Comparison of ENCODE assay signal across 27 cellular contexts in the genomic region with DNA sequence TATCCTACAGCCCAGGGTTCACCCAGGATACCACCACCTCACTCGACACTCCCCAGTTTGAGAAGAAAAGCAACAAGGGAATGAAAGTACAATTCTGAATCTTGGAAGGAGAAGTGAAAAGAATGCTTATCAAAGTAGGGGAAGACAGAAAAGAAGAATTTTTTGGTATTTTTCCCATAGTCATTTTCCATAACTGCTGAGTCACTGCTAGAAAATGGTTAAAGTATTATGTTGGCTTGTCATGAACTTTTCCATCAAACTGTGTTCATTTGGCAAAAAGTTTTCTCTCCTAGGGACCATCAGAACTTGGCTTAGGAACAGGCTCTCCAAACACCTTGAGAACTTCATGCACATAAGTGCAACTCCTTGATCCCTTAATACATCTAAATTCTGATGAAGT.
"Had no signal": no experiment of that assay in that cellular context is flagged by ENCODE, and none has a peak within 500 bp of the region (broad histone marks: within the 10 kb centered on the region; RNA-seq: fewer than 3 reads in every experiment).

No MANE protein-coding gene starts in this region.

- H3K4me1 ChIP-seq: colonic mucosa, gastroesophageal sphincter, pancreas, psoas muscle, vagina had no signal

- H3K27me3 ChIP-seq: colonic mucosa, dorsolateral prefrontal cortex, esophagus squamous epithelium, gastroesophageal sphincter, pancreas, right atrium auricular region, stomach, suprapubic skin, tibial nerve, vagina had no signal

- H3K36me3 ChIP-seq: colonic mucosa, esophagus squamous epithelium, gastroesophageal sphincter, pancreas, right atrium auricular region, stomach, suprapubic skin, tibial nerve, vagina had no signal

- H3K9me3 ChIP-seq: colonic mucosa, esophagus squamous epithelium, gastroesophageal sphincter, pancreas, psoas muscle, right atrium auricular region, stomach, suprapubic skin, tibial nerve, vagina had no signal

- DNase-seq: activated CD4-positive, alpha-beta T cell treated with anti-CD3 and anti-CD28 coated beads for 36 hours; activated CD4-positive, alpha-beta T cell treated with anti-CD3 and anti-CD28 coated beads, Interleukin-2, amount 50 U/mL, for 4 hours; activated CD8-positive, alpha-beta memory T cell treated with anti-CD3 and anti-CD28 coated beads for 24 hours; activated CD8-positive, alpha-beta memory T cell treated with anti-CD3 and anti-CD28 coated beads, Interleukin-2, amount 50 U/mL, for 4 hours; activated naive CD4-positive, alpha-beta T cell treated with Interleukin-2 at 50 U/mL for 16 hours; activated naive CD8-positive, alpha-beta T cell treated with anti-CD3 and anti-CD28 coated beads for 36 hours; activated T-cell treated with anti-CD3 and anti-CD28 coated beads, Interleukin-2, amount 50 U/mL, for 4 hours; amniotic stem cell; colonic mucosa; dorsolateral prefrontal cortex; esophagus squamous epithelium; head of caudate nucleus; hypothalamus; islet precursor cell; left colon; mesenchymal stem cell; nephron progenitor cell; pancreas; psoas muscle; stimulated activated CD4-positive, alpha-beta T cell treated with anti-CD3 and anti-CD28 coated beads, Interleukin-4, amount 100 ng/mL, for 24 hours; stomach had no signal

- ATAC-seq: activated CD4-positive, alpha-beta T cell treated with anti-CD3 and anti-CD28 coated beads for 36 hours; activated T-cell treated with anti-CD3 and anti-CD28 coated beads, Interleukin-2, amount 50 U/mL, for 4 hours; gastroesophageal sphincter; left colon; pancreas; psoas muscle had no signal

- H3K4me3 ChIP-seq: colonic mucosa, dorsolateral prefrontal cortex, esophagus squamous epithelium, gastroesophageal sphincter, pancreas, psoas muscle, right atrium auricular region, stomach, suprapubic skin, tibial nerve, vagina had no signal

- FAIRE-seq: bronchial epithelial cell, pancreas had no signal

- H3K27ac ChIP-seq: colonic mucosa, dorsolateral prefrontal cortex, esophagus squamous epithelium, gastroesophageal sphincter, pancreas, psoas muscle, right atrium auricular region, stomach, suprapubic skin, tibial nerve, vagina had no signal
